ENCODE assay signal across 22 cellular contexts in the genomic region with DNA sequence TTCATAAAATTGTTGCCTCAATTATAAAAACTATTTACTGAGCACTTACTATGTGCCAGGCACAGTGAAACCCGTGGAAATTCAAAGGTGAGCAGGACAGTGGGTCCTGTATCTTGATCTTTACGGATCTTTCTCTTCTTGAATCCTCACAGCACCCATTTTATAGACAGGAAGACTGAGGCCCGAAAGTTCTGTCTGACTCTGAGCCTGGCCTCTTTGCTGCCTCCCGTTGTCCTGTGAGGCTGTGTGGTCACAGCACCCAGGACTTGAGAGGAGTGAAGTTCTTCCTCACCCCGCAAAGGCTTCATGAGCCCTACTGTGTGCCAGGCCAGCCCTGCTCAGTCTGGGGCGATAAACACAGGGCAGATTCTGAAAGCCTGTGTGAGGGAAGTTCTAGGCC. TPM values are rescaled to one million over a fixed set of nuclear protein-coding genes. Genes with fewer than 3 reads are reported as not detected.
DNase-seq lines count a peak whose midpoint lies in the region; ATAC-seq, FAIRE-seq and TF ChIP-seq lines count a peak whose summit lies in the region.
"Had no signal": no experiment of that assay in that cellular context is flagged by ENCODE, and none has a peak within 500 bp of the region (broad histone marks: within the 10 kb centered on the region; RNA-seq: fewer than 3 reads in every experiment).

No MANE protein-coding gene starts in this region.

- no peaks in the 10 kb centered on the region for H3K23me2 ChIP-seq in H9 (ENCODE audit: insufficient read length, low read depth, low read length, poor library complexity, severe bottlenecking)

- H4K8ac ChIP-seq in H9 (replicated peaks; ENCODE audit: insufficient read length, low read depth, low read length) (no peak overlapping the region), neuronal stem cell (ENCODE audit: low read depth, low read length) (no peak overlapping the region)

- ATAC-seq in A549: no peak
- no peak for ATAC-seq in K562
- ATAC-seq in Right ventricle myocardium superior (ENCODE audit: poor library complexity): no peak
- ATAC-seq: GM23338 had no signal

- TF ChIP-seq RAD21 in A549 (conservative IDR thresholded peaks at IDR 0.05 in 1 of 2, IDR thresholded peaks at IDR 0.05 in 1 of 2): no peak
- no peak for TF ChIP-seq RAD21 in K562 (CRISPR knock-in tag; conservative IDR thresholded peaks at IDR 0.05 in 1 of 2, IDR thresholded peaks at IDR 0.05 in 1 of 2)

- H3K9ac ChIP-seq in H9 (ENCODE audit: extremely low read depth, insufficient read length, low read length): no peak overlapping the region
- no peak overlapping the region for H3K9ac ChIP-seq in K562 (ENCODE audit: insufficient read depth in 1 of 2, low read depth in 2 of 2, low read length in 2 of 2)
- H3K9ac ChIP-seq in neuronal stem cell (ENCODE audit: low read depth, low read length, poor library complexity): no peak overlapping the region
- H3K9ac ChIP-seq: BLaER1 treated with 17β-estradiol and CSF1 and Interleukin-3, amounts not matched to agents 10 nM and 100 nM had no signal

- no peak overlapping the region for H3K27ac Mint-ChIP-seq in H9
- H3K27ac Mint-ChIP-seq: CD14-positive monocyte; CD4-positive, alpha-beta T cell; CD8-positive, alpha-beta memory T cell; GM23338 had no signal

- no peak overlapping the region for H3K27ac ChIP-seq in A549
- no peak overlapping the region for H3K27ac ChIP-seq in H9 (ENCODE audit: insufficient read length, low read depth, low read length)
- no peak overlapping the region for H3K27ac ChIP-seq in K562 (ENCODE audit: extremely low read depth, low read depth, low read length)
- H3K27ac ChIP-seq in neuronal stem cell (replicated peaks; ENCODE audit: low read length): no peak overlapping the region
- H3K27ac ChIP-seq: BLaER1 treated with 17β-estradiol and CSF1 and Interleukin-3, amounts not matched to agents 10 nM and 100 nM had no signal

- no peaks in the 10 kb centered on the region for H4K20me1 ChIP-seq in H9 (ENCODE audit: control insufficient read depth, insufficient read depth, insufficient read length)
- no peaks in the 10 kb centered on the region for H4K20me1 ChIP-seq in K562 (replicated peaks; ENCODE audit: control insufficient read depth, insufficient read depth, low read length)
- H4K20me1 ChIP-seq: BLaER1 treated with 17β-estradiol and CSF1 and Interleukin-3, amounts not matched to agents 10 nM and 100 nM had no signal

- H2BK12ac ChIP-seq in H9 (ENCODE audit: insufficient read length, low read depth, low read length): no peak overlapping the region
- peak overlapping the region; percentile 35 for H2BK12ac ChIP-seq in neuronal stem cell (ENCODE audit: low read length)

- H3K18ac ChIP-seq in H9 (ENCODE audit: insufficient read length, low read depth, low read length) (no peak overlapping the region), neuronal stem cell (ENCODE audit: low read length) (peak overlapping the region; percentile 53)

- H2BK5ac ChIP-seq in H9 (ENCODE audit: insufficient read length, low read length) (no peak overlapping the region), neuronal stem cell (ENCODE audit: low read length) (no peak overlapping the region)

- TF ChIP-seq EP300 in A549 (IDR thresholded peaks at IDR 0.05): no peak
- no peak for TF ChIP-seq EP300 in K562 (IDR thresholded peaks at IDR 0.05; ENCODE audit: low read length)

- no peak for TF ChIP-seq CTCF in A549 (IDR thresholded peaks at IDR 0.05)
- no peak for TF ChIP-seq CTCF in H9 (conservative IDR thresholded peaks at IDR 0.05)
- TF ChIP-seq CTCF in K562 (IDR thresholded peaks at IDR 0.05 in 2 of 3, conservative IDR thresholded peaks at IDR 0.05 in 1 of 3; ENCODE audit: insufficient read depth in 2 of 3, low read depth in 1 of 3, low read length in 3 of 3): no peak

- DNase-seq in A549 (ENCODE audit: low read depth in 1 of 2, low spot score in 1 of 2) (no peak), H9 (no peak), K562 (ENCODE audit: extremely low read depth in 1 of 4, low spot score in 3 of 4) (no peak), neuronal stem cell (ENCODE audit: low spot score) (no peak), NCI-H187 (lab: John Stamatoyannopoulos, UW) (no peak), Right ventricle myocardium superior (no peak)
- DNase-seq: AML-193; BE2C; CD4-positive, alpha-beta T cell; CD8-positive, alpha-beta memory T cell; DMS 273 treated with DMSO at 0.1 percent for 48 hours; DMS79; EL; GDM1; HCEC 1CT had no signal

- no peak overlapping the region for H3T11ph ChIP-seq in H9 (ENCODE audit: low read length)

- no peak for FAIRE-seq in A549 (lab: Jason Lieb, UNC)
- no peak for FAIRE-seq in K562 (lab: Jason Lieb, UNC)
- FAIRE-seq: D721Med, GM12891, GM18507, H54 had no signal

- H3K23ac ChIP-seq in H9 (ENCODE audit: insufficient read length, low read depth, low read length) (no peak overlapping the region), neuronal stem cell (ENCODE audit: low read depth, low read length, poor library complexity) (no peak overlapping the region)

- H2BK120ac ChIP-seq in H9 (ENCODE audit: low read depth, low read length, poor library complexity, severe bottlenecking): no peak overlapping the region
- peak overlapping the region; percentile 37 for H2BK120ac ChIP-seq in neuronal stem cell (ENCODE audit: low read depth, low read length)

- H3K4me3 ChIP-seq in A549 (no peak overlapping the region), K562 (no peak overlapping the region), neuronal stem cell (ENCODE audit: low read length in 2 of 2) (no peak overlapping the region)
- H3K4me3 ChIP-seq: BLaER1 treated with 17β-estradiol and CSF1 and Interleukin-3, amounts not matched to agents 10 nM and 100 nM; GM23338 had no signal

- TF ChIP-seq POLR2A in A549 (IDR thresholded peaks at IDR 0.05; ENCODE audit: low read length) (no peak), K562 (conservative IDR thresholded peaks at IDR 0.05) (no peak)

- no peak overlapping the region for H2BK20ac ChIP-seq in H9 (ENCODE audit: low read depth, low read length, poor library complexity, severe bottlenecking)

- H3K9me1 ChIP-seq in K562 (ENCODE audit: control insufficient read depth, insufficient read depth, low read length): no peaks in the 10 kb centered on the region

- H2BK15ac ChIP-seq in H9 (ENCODE audit: low read depth, low read length) (no peak overlapping the region), neuronal stem cell (ENCODE audit: low read length) (no peak overlapping the region)

- no peak overlapping the region for H4K5ac ChIP-seq in H9 (ENCODE audit: insufficient read length, low read depth, low read length)

- H3K9me3 ChIP-seq in A549 (no peaks in the 10 kb centered on the region), H9 (ENCODE audit: control insufficient read depth, low read depth, low read length) (no peaks in the 10 kb centered on the region), K562 (replicated peaks; ENCODE audit: control insufficient read depth, insufficient read depth, low read depth, low read length) (no peaks in the 10 kb centered on the region), neuronal stem cell (replicated peaks in 1 of 2; ENCODE audit: control insufficient read depth in 2 of 2, insufficient read depth in 1 of 2, low read depth in 1 of 2, low read length in 2 of 2) (no peaks in the 10 kb centered on the region)
- H3K9me3 ChIP-seq: BE2C had no signal

- H3K56ac ChIP-seq in H9 (ENCODE audit: insufficient read length, low read depth, low read length): peak overlapping the region; percentile 46

- no peak overlapping the region for H2AFZ ChIP-seq in H9 (ENCODE audit: low read length)
- H2AFZ ChIP-seq in K562 (ENCODE audit: low read depth, low read length): no peak overlapping the region
- H2AFZ ChIP-seq in neuronal stem cell (ENCODE audit: low read length): no peak overlapping the region
- H2AFZ ChIP-seq: GM23338 had no signal

- H3K4me1 ChIP-seq in A549 (no peaks in the 10 kb centered on the region), H9 (ENCODE audit: insufficient read depth, low read length) (no peaks in the 10 kb centered on the region), K562 (replicated peaks in 1 of 2; ENCODE audit: control insufficient read depth in 2 of 2, insufficient read depth in 2 of 2, low read length in 2 of 2) (peaks cover 0 to 6% of the 10 kb centered on the region in 2 experiments; a peak in 3 of 5 replicates), neuronal stem cell (ENCODE audit: control insufficient read depth in 2 of 2, insufficient read depth in 1 of 2, low read depth in 1 of 2, low read length in 2 of 2) (peaks cover 8 to 14% of the 10 kb centered on the region in 2 donors)
- H3K4me1 ChIP-seq: BE2C; BLaER1 treated with 17β-estradiol and CSF1 and Interleukin-3, amounts not matched to agents 10 nM and 100 nM had no signal

- H3K4ac ChIP-seq in H9 (ENCODE audit: low read depth, low read length) (no peak overlapping the region; the same call in 1 of the 2 replicates), neuronal stem cell (ENCODE audit: low read length) (no peak overlapping the region)

- POLR2A ChIA-PET in A549 (lab: Yijun Ruan, JAX): no interaction called here
- POLR2A ChIA-PET in K562 (lab: Yijun Ruan, JAX): no interaction called here

- H3K79me2 ChIP-seq in H9 (ENCODE audit: insufficient read depth, low read length): no peaks in the 10 kb centered on the region
- H3K79me2 ChIP-seq in K562 (ENCODE audit: control insufficient read depth, insufficient read depth, low read length): no peaks in the 10 kb centered on the region

- peaks cover 0 to 2% (median 0%) of the 10 kb centered on the region in 3 experiments; a peak in 1 of 7 replicates for H3K36me3 Mint-ChIP-seq in H9 (ENCODE audit: insufficient read depth in 1 of 3, low read depth in 3 of 3)
- H3K36me3 Mint-ChIP-seq: CD14-positive monocyte; CD8-positive, alpha-beta memory T cell had no signal

- H4K91ac ChIP-seq in H9 (ENCODE audit: insufficient read length, low read depth, low read length) (no peak overlapping the region), neuronal stem cell (ENCODE audit: low read depth, low read length, poor library complexity) (no peak overlapping the region)

- H3K4me3 Mint-ChIP-seq in H9: no peak overlapping the region
- H3K4me3 Mint-ChIP-seq: CD14-positive monocyte; CD4-positive, alpha-beta T cell; CD8-positive, alpha-beta memory T cell; GM23338 had no signal

- H3K79me1 ChIP-seq in H9 (ENCODE audit: insufficient read depth, low read depth, low read length, poor library complexity, severe bottlenecking) (no peaks in the 10 kb centered on the region), neuronal stem cell (ENCODE audit: low read depth, low read length) (no peaks in the 10 kb centered on the region)

- H3K4me2 ChIP-seq in A549 (no peak overlapping the region), H9 (ENCODE audit: insufficient read depth, insufficient read length, low read length) (no peak overlapping the region), K562 (ENCODE audit: insufficient read depth, low read length) (no peak overlapping the region), neuronal stem cell (ENCODE audit: insufficient read depth, low read length, poor library complexity, severe bottlenecking) (no peak overlapping the region)
- H3K4me2 ChIP-seq: BLaER1 treated with 17β-estradiol and CSF1 and Interleukin-3, amounts not matched to agents 10 nM and 100 nM; GM23338 had no signal

- H3K27me3 Mint-ChIP-seq in H9 (ENCODE audit: low read depth): peaks cover 13% of the 10 kb centered on the region

- peaks cover 18% of the 10 kb centered on the region in 2 experiments for H3K4me1 Mint-ChIP-seq in H9
- H3K4me1 Mint-ChIP-seq: CD14-positive monocyte; CD8-positive, alpha-beta memory T cell had no signal

- CTCF ChIA-PET in A549 (lab: Yijun Ruan, JAX) (no interaction called here), K562 (lab: Yijun Ruan, JAX; ENCODE audit: low intra/inter-chr PET ratio) (no interaction called here)

- no peaks in the 10 kb centered on the region for H3K36me3 ChIP-seq in K562 (ENCODE audit: control insufficient read depth, insufficient read depth, low read length)
- H3K36me3 ChIP-seq in neuronal stem cell (replicated peaks in 1 of 2; ENCODE audit: control insufficient read depth in 2 of 2, insufficient read depth in 2 of 2, low read length in 2 of 2): no peaks in the 10 kb centered on the region
- H3K36me3 ChIP-seq: BE2C; BLaER1 treated with 17β-estradiol and CSF1 and Interleukin-3, amounts not matched to agents 10 nM and 100 nM had no signal

- H2AK5ac ChIP-seq in H9 (ENCODE audit: insufficient read length, low read length): no peak overlapping the region
- H2AK5ac ChIP-seq in neuronal stem cell (ENCODE audit: low read depth, low read length): peak overlapping the region; percentile 12

- H3K9me3 Mint-ChIP-seq in H9: peaks cover 0 to 2% of the 10 kb centered on the region in 2 experiments; a peak in 1 of 5 replicates
- H3K9me3 Mint-ChIP-seq: CD4-positive, alpha-beta T cell; GM23338 had no signal

- H3K27me3 ChIP-seq in H9 (ENCODE audit: insufficient read depth, low read length) (no peaks in the 10 kb centered on the region), K562 (ENCODE audit: control insufficient read depth in 2 of 2, insufficient read depth in 2 of 2, low read length in 2 of 2) (peaks cover 0 to 9% of the 10 kb centered on the region in 2 experiments; a peak in 1 of 5 replicates), neuronal stem cell (ENCODE audit: control insufficient read depth in 3 of 3, insufficient read depth in 3 of 3, low read depth in 1 of 3, low read length in 3 of 3) (peaks cover 0 to 8% (median 0%) of the 10 kb centered on the region in 3 experiments)
- H3K27me3 ChIP-seq: BE2C; BLaER1 treated with 17β-estradiol and CSF1 and Interleukin-3, amounts not matched to agents 10 nM and 100 nM had no signal

- no TSS peak for BruUV-seq in K562 (replicated peaks; lab: Mats Ljungman, UMichigan)

- 51% methylated on average over 6 of the region's 6 CpGs for WGBS in A549 (ENCODE audit: missing lambda C conversion rate)
- no CpG with 5 or more reads among the region's 6 CpGs for WGBS in H9 (ENCODE audit: extremely low coverage, insufficient read length, low lambda C conversion rate)
- 7% methylated on average over 6 of the region's 6 CpGs for WGBS in K562 (ENCODE audit: insufficient coverage, low coverage, missing lambda C conversion rate)
- WGBS in neuronal stem cell (ENCODE audit: extremely low coverage in 2 of 2, insufficient read length in 2 of 2, insufficient replicate concordance in 1 of 2), 2 donors: no CpG with 5 or more reads among the region's 6 CpGs

- in situ Hi-C loops in K562 (cut with MboI): loop anchor here (25.0 kb wide), 2 partner anchors 403 to 1053 kb away; no protein-coding TSS in a partner anchor

- H3K14ac ChIP-seq in H9 (ENCODE audit: insufficient read depth, low read length) (no peak overlapping the region), neuronal stem cell (ENCODE audit: low read length) (no peak overlapping the region)

- intact Hi-C loops in K562 (cut with micrococcal nuclease) (no loop called here), Right ventricle myocardium superior (cut with DNase I) (no loop called here)

RNA-seq across cellular contexts. Expression of a gene that starts 13.4 kb away (rescaled TPM):
- 0.59 and 1.6 TPM in 2 replicates for polyA plus RNA-seq in A549 (2011; rRNA removed)
- 2.8 and 3.2 TPM in 2 replicates for polyA plus RNA-seq in A549 (2012; cell fraction: cytosol; rRNA removed)
- polyA plus RNA-seq in A549 (2012; cell fraction: nucleus; rRNA removed): 2.7 and 3.9 TPM in 2 replicates
- polyA plus RNA-seq in A549 (2017; fragmentation: RNase III; extraction: RNeasy Plus Mini Kit Qiagen cat#74134 plus additional on column Dnase treatment): 2.0 to 2.8 TPM (median 2.4 TPM) in 3 replicates
- polyA minus RNA-seq in A549 (2011; rRNA and poly(A)+ RNA removed): 2.1 and 5.3 TPM in 2 replicates
- 2.7 and 2.8 TPM in 2 replicates for total RNA-seq in H9 (2021)
- not detected in 2 replicates for total RNA-seq in K562 (2011; cell fraction: chromatin; rRNA removed; ENCODE audit: low replicate concordance)
- total RNA-seq in K562 (2011; cell fraction: nucleolus; rRNA removed): under 0.01 TPM in 1 of 2 replicates, not detected in the other
- not detected in 2 replicates for total RNA-seq in K562 (2011; cell fraction: nucleoplasm; rRNA removed)
- total RNA-seq in K562 (2014; rRNA removed): under 0.01 and 0.05 TPM in 2 replicates
- total RNA-seq in K562 (2014; rRNA removed; fragmentation: Illumina TruSeq; extraction: Trizol): not detected in 2 replicates
- total RNA-seq in K562 (2015; rRNA removed; fragmentation: Illumina TruSeq; extraction: Trizol): 0.04 TPM in 1 of 2 replicates, not detected in the other
- 0.02 and 0.04 TPM in 2 replicates for total RNA-seq in K562 (2021)
- 0.05 TPM in 1 of 2 replicates, not detected in the other for polyA plus RNA-seq in K562 (2011; rRNA removed)
- polyA plus RNA-seq in K562 (2011; cell fraction: cytosol; rRNA removed): 0.01 TPM in 1 of 2 replicates, not detected in the other
- 0.01 TPM in 2 replicates for polyA plus RNA-seq in K562 (2011; cell fraction: nucleus; rRNA removed)
- polyA plus RNA-seq in K562 (2012): 0.05 and 0.06 TPM in 2 replicates
- 0.01 and 0.04 TPM in 2 replicates for polyA plus RNA-seq in K562 (2014; fragmentation: Illumina TruSeq; extraction: Trizol)
- under 1 TPM in 1 of 2 experiments, not detected in 1; under 0.01 TPM for polyA plus RNA-seq in K562 (2014; fragmentation: Nextera tagmentation; extraction: Ambion mirVana)
- not detected in 2 replicates for polyA plus RNA-seq in K562 (2014; rRNA removed)
- polyA minus RNA-seq in K562 (2011; rRNA and poly(A)+ RNA removed): not detected in 2 replicates
- not detected in 2 replicates for polyA minus RNA-seq in K562 (2011; cell fraction: cytosol; rRNA and poly(A)+ RNA removed)
- polyA minus RNA-seq in K562 (2011; cell fraction: nucleus; rRNA and poly(A)+ RNA removed): under 0.01 TPM in 2 replicates
- 18.7 TPM for polyA plus RNA-seq in neuronal stem cell (2013, experiment 1 of 2)
- 21.3 TPM for polyA plus RNA-seq in neuronal stem cell (2013, experiment 2 of 2)
- 6.3 TPM for total RNA-seq in Right ventricle myocardium superior
- polyA plus RNA-seq: CD8-positive, alpha-beta memory T cell had no signal
